In genomic region chr12:52708010-52708409, GRCh38 we compare ENCODE assay signal across 1 cellular context.
TF ChIP-seq lines count a peak whose summit lies in the region.

No MANE protein-coding gene starts in this region.

TF ChIP-seq in SK-N-SH, 30 proteins besides CTCF, POLR2A, EP300 and RAD21 (continued from another document):
- TF ChIP-seq NFIC (IDR thresholded peaks at IDR 0.05; ENCODE audit: borderline replicate concordance): no peak
- TF ChIP-seq, protein P1, sequence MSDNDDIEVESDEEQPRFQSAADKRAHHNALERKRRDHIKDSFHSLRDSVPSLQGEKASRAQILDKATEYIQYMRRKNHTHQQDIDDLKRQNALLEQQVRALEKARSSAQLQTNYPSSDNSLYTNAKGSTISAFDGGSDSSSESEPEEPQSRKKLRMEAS (IDR thresholded peaks at IDR 0.05; ENCODE audit: low read depth): no peak
- no peak for TF ChIP-seq POLR2AphosphoS5 (IDR thresholded peaks at IDR 0.05; ENCODE audit: low read depth, low read length)
- TF ChIP-seq, protein P2, sequence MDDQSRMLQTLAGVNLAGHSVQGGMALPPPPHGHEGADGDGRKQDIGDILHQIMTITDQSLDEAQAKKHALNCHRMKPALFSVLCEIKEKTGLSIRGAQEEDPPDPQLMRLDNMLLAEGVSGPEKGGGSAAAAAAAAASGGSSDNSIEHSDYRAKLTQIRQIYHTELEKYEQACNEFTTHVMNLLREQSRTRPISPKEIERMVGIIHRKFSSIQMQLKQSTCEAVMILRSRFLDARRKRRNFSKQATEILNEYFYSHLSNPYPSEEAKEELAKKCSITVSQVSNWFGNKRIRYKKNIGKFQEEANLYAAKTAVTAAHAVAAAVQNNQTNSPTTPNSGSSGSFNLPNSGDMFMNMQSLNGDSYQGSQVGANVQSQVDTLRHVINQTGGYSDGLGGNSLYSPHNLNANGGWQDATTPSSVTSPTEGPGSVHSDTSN (IDR thresholded peaks at IDR 0.05): no peak
- no peak for TF ChIP-seq MXI1 (IDR thresholded peaks at IDR 0.05; ENCODE audit: low read depth, low read length)
- TF ChIP-seq JUND (IDR thresholded peaks at IDR 0.05): no peak
- no peak for TF ChIP-seq GATA2 (CRISPR knock-in tag; IDR thresholded peaks at IDR 0.05)
- no peak for TF ChIP-seq ZBTB33 (IDR thresholded peaks at IDR 0.05; ENCODE audit: borderline replicate concordance, low read depth)
- no peak for TF ChIP-seq RCOR1 (IDR thresholded peaks at IDR 0.05; ENCODE audit: low read length)
- no peak for TF ChIP-seq TAF1 (IDR thresholded peaks at IDR 0.05; ENCODE audit: borderline replicate concordance, low read depth, low read length)
- no peak for TF ChIP-seq CHD2 (IDR thresholded peaks at IDR 0.05; ENCODE audit: low read length, partially characterized antibody)
- TF ChIP-seq MEF2A (IDR thresholded peaks at IDR 0.05; ENCODE audit: borderline replicate concordance, low read depth): no peak
- no peak for TF ChIP-seq NRF1 (IDR thresholded peaks at IDR 0.05; ENCODE audit: low read depth, low read length)
- no peak for TF ChIP-seq TEAD4 (IDR thresholded peaks at IDR 0.05; ENCODE audit: borderline replicate concordance, insufficient read depth)
- TF ChIP-seq FOXJ3 (CRISPR knock-in tag; IDR thresholded peaks at IDR 0.05): no peak
